ENCODE assay signal across 21 cellular contexts in genomic region chr4:141309864-141310263, GRCh38.
DNase-seq lines count a peak whose midpoint lies in the region; ATAC-seq and TF ChIP-seq lines count a peak whose summit lies in the region.
"Had no signal": no experiment of that assay in that cellular context is flagged by ENCODE, and none has a peak within 500 bp of the region (broad histone marks: within the 10 kb centered on the region; RNA-seq: fewer than 3 reads in every experiment).

No MANE protein-coding gene starts in this region.

- no peaks in the 10 kb centered on the region for H4K20me1 ChIP-seq in GM23338 (replicated peaks; ENCODE audit: insufficient read depth)

- H3K9me2 ChIP-seq in GM23338 (ENCODE audit: insufficient read depth), result no peaks in the 10 kb centered on the region

- H3K4me3 Mint-ChIP-seq in GM23338, result no peak overlapping the region
- H3K4me3 Mint-ChIP-seq: CD4-positive, CD25-positive, alpha-beta regulatory T cell had no signal

- no peaks in the 10 kb centered on the region for H3F3A ChIP-seq in GM23338 (replicated peaks; ENCODE audit: low read depth)

- no peak overlapping the region for H3K4me3 ChIP-seq in GM23338
- H3K4me3 ChIP-seq: SJCRH30 had no signal

- H3K27ac Mint-ChIP-seq in GM23338, result no peak overlapping the region

- no peaks in the 10 kb centered on the region for H3K9me3 Mint-ChIP-seq in GM23338

- DNase-seq in GM23338 (ENCODE audit: low spot score) (no peak), NOMO-1 treated with DMSO at 0.1 percent for 48 hours (lab: John Stamatoyannopoulos, UW; ENCODE audit: unreplicated experiment) (no peak), dedifferentiated amniotic fluid mesenchymal stem cell (ENCODE audit: extremely low spot score) (no peak)
- no peak for DNase-seq in activated CD4-positive, alpha-beta T cell treated with anti-CD3 and anti-CD28 coated beads for 48 hours
- DNase-seq: Caco-2; CD4-positive, CD25-positive, alpha-beta regulatory T cell; DMS153; KG1; NCI-H1417 treated with DMSO at 0.1 percent for 48 hours; NCI-H1930; NCI-H2171; NCI-H446; NCI-H69; NK-92 treated with Interleukin-12 subunit alpha and Interleukin-12 subunit beta, amount 100 ng/mL, for 24 hours; RPMI8226; SJCRH30; T-helper 2 cell had no signal

- peaks cover 7% of the 10 kb centered on the region for H3K4me1 ChIP-seq in GM23338 (ENCODE audit: insufficient read depth)
- H3K4me1 ChIP-seq: Caco-2, SJCRH30 had no signal

- no peaks in the 10 kb centered on the region for H3K27me3 ChIP-seq in GM23338 (ENCODE audit: insufficient read depth)
- H3K27me3 ChIP-seq: SJCRH30 had no signal

- H3K4me2 ChIP-seq in GM23338, result no peak overlapping the region

- peaks cover 2% of the 10 kb centered on the region for H3K27me3 Mint-ChIP-seq in GM23338 (ENCODE audit: insufficient read depth, low read depth, poor library complexity)
- H3K27me3 Mint-ChIP-seq: CD4-positive, CD25-positive, alpha-beta regulatory T cell had no signal

- no peak for TF ChIP-seq CTCF in GM23338 (conservative IDR thresholded peaks at IDR 0.05; ENCODE audit: low read depth in 2 of 2)

- no peaks in the 10 kb centered on the region for H3K36me3 Mint-ChIP-seq in GM23338 (ENCODE audit: low read depth)
- H3K36me3 Mint-ChIP-seq: CD4-positive, CD25-positive, alpha-beta regulatory T cell had no signal

- ATAC-seq in GM19025 (IDR thresholded peaks at IDR 0.05; ENCODE audit: low read depth, unreplicated experiment), result peak; percentile 21
- no peak for ATAC-seq in GM23338
- ATAC-seq in HG02973 (IDR thresholded peaks at IDR 0.05; ENCODE audit: unreplicated experiment), result peak; percentile 30
- ATAC-seq in HG03565 (IDR thresholded peaks at IDR 0.05; ENCODE audit: unreplicated experiment), result no peak
- ATAC-seq: HepG2 had no signal

- peak overlapping the region; percentile 81; the same call in 1 of the 2 replicates for H2AFZ ChIP-seq in GM23338

- H3K27ac ChIP-seq in GM23338 (ENCODE audit: low read depth), result no peak overlapping the region
- H3K27ac ChIP-seq: SJCRH30 had no signal

- H3K36me3 ChIP-seq in GM23338 (ENCODE audit: insufficient read depth), result no peaks in the 10 kb centered on the region
- H3K36me3 ChIP-seq: SJCRH30 had no signal

- H3K79me2 ChIP-seq in GM23338 (replicated peaks; ENCODE audit: insufficient read depth), result no peaks in the 10 kb centered on the region

- H3K4me1 Mint-ChIP-seq in GM23338, result peaks cover 8% of the 10 kb centered on the region
- H3K4me1 Mint-ChIP-seq: CD4-positive, CD25-positive, alpha-beta regulatory T cell had no signal

TF ChIP-seq in GM23338, 12 proteins besides CTCF, POLR2A, EP300 and RAD21:
- TF ChIP-seq EZH2phosphoT487 (IDR thresholded peaks at IDR 0.05; ENCODE audit: unreplicated experiment) (no peak), ZNF331 (CRISPR knock-in tag; IDR thresholded peaks at IDR 0.05; ENCODE audit: low read depth) (no peak), STAT1 (IDR thresholded peaks at IDR 0.05; ENCODE audit: unreplicated experiment) (no peak), NANOG (IDR thresholded peaks at IDR 0.05; ENCODE audit: borderline replicate concordance) (no peak)
TF ChIP-seq in GM23338: peak in this region for 0.

Comparison
In these comparisons a context has a peak if more than half of its experiments do, and no peak if none do; other contexts are left out.
1. ATAC-seq: peak in GM19025 (single experiment) and HG02973 (single experiment); none in GM23338 (single experiment) and HG03565 (single experiment).